ENCODE assay signal across 25 cellular contexts in genomic region chr10:51993475-51993874, GRCh38.
"Had no signal": no experiment of that assay in that cellular context is flagged by ENCODE, and none has a peak within 500 bp of the region (broad histone marks: within the 10 kb centered on the region; RNA-seq: fewer than 3 reads in every experiment).

No MANE protein-coding gene starts in this region.

- H3K27ac ChIP-seq: suprapubic skin, testis, thoracic aorta, thyroid gland, tibial artery, tibial nerve, transverse colon, upper lobe of left lung, upper lobe of right lung, uterus, vagina had no signal

- DNase-seq: stimulated activated CD4-positive, alpha-beta T cell treated with anti-CD3 and anti-CD28 coated beads, Interleukin-2, amount 100 ng/mL, for 48 hours; stimulated activated CD4-positive, alpha-beta T cell treated with anti-CD3 and anti-CD28 coated beads, Interleukin-4, amount 100 ng/mL, for 1 hour; stimulated activated CD4-positive, alpha-beta T cell treated with anti-CD3 and anti-CD28 coated beads, Interleukin-4, amount 100 ng/mL, for 24 hours; stimulated activated CD4-positive, alpha-beta T cell treated with anti-CD3 and anti-CD28 coated beads, Interleukin-4, amount 100 ng/mL, for 4 hours; stimulated activated CD8-positive, alpha-beta memory T cell treated with anti-CD3 and anti-CD28 coated beads, Interleukin-4, amount 100 ng/mL, for 48 hours; stimulated activated naive B cell treated with anti-CD40 and anti-IgM and Interleukin-4, amounts not matched to agents 10 μg/mL and 1 μg/mL and 100 μg/mL, for 72 hours; stimulated activated naive CD4-positive, alpha-beta T cell; stimulated activated naive CD4-positive, alpha-beta T cell treated with Interleukin-2 at 50 U/mL for 16 hours; stimulated activated naive CD8-positive, alpha-beta T cell treated with anti-CD3 and anti-CD28 coated beads, Interleukin-15, amount 100 ng/mL, for 72 hours; stimulated activated naive CD8-positive, alpha-beta T cell treated with anti-CD3 and anti-CD28 coated beads, Interleukin-15, Interleukin-2, amounts not matched to agents 100 U/mL and 50 U/mL, for 24 hours; substantia nigra; testis; thyroid gland; tibial artery; transverse colon; trophoblast cell; upper lobe of left lung; upper lobe of right lung; uterus had no signal

- ATAC-seq: stimulated activated effector memory CD8-positive, alpha-beta T cell treated with anti-CD3 and anti-CD28 coated beads, Interleukin-12 subunit alpha, Interleukin-12 subunit beta, amount 100 ng/mL, for 72 hours; stimulated activated memory B cell treated with anti-CD40 and anti-IgM and Interleukin-4, amounts not matched to agents 10 μg/mL and 1 μg/mL and 100 μg/mL, for 72 hours; stimulated activated naive B cell treated with anti-CD40 and anti-IgM and Interleukin-4, amounts not matched to agents 10 μg/mL and 1 μg/mL and 100 μg/mL, for 72 hours; stimulated activated naive CD8-positive, alpha-beta T cell treated with anti-CD3 and anti-CD28 coated beads, Interleukin-15, amount 100 ng/mL, for 72 hours; stimulated activated naive CD8-positive, alpha-beta T cell treated with anti-CD3 and anti-CD28 coated beads, Interleukin-15, Interleukin-2, amounts not matched to agents 100 U/mL and 50 U/mL, for 24 hours; upper lobe of right lung had no signal

- H3K4me3 ChIP-seq: suprapubic skin, testis, thoracic aorta, thyroid gland, tibial artery, tibial nerve, transverse colon, upper lobe of left lung, upper lobe of right lung, uterus, vagina had no signal

- H3K9me3 ChIP-seq: suprapubic skin, testis, thoracic aorta, thyroid gland, tibial artery, transverse colon, upper lobe of left lung, upper lobe of right lung, uterus, vagina had no signal

- H3K27me3 ChIP-seq: suprapubic skin, testis, thyroid gland, tibial artery, tibial nerve, transverse colon, upper lobe of left lung, upper lobe of right lung, uterus, vagina had no signal

- H3K36me3 ChIP-seq: suprapubic skin, thoracic aorta, thyroid gland, tibial artery, tibial nerve, transverse colon, upper lobe of left lung, upper lobe of right lung, uterus, vagina had no signal

- H3K4me1 ChIP-seq: suprapubic skin, testis, thyroid gland, tibial nerve, transverse colon, upper lobe of left lung, upper lobe of right lung, uterus, vagina had no signal
